ENCODE assay signal across 19 cellular contexts in the genomic region with DNA sequence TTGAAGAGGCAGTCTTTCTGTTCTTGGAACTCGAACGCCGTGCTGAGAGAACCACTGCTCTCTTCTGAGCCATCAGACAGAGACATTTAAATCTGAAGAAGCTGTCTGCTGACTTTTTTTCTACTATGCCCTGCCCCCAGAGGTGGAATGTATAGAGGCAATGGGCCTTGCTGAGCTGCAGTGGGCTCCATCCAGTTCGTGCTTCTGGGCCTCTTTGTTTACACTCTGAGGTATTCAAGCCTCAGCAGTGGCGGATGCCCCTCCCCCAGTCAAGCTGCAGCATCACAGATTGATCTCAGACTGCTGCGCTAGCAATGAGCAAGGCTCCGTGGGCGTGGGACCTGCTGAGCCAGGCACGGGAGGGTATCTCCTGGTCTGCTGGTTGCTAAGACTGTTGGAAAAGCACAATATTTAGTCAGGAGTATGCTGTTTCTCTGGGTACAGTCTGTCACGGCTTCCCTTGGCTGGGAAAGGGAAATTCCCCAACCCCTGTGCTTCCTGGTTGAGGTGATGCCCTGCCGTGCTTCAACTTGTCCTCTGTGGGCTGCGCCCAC.
DNase-seq lines count a peak whose midpoint lies in the region; ATAC-seq and TF ChIP-seq lines count a peak whose summit lies in the region.
"Had no signal": no experiment of that assay in that cellular context is flagged by ENCODE, and none has a peak within 500 bp of the region (broad histone marks: within the 10 kb centered on the region; RNA-seq: fewer than 3 reads in every experiment).

No MANE protein-coding gene starts in this region.

- no peak overlapping the region for H4K5ac ChIP-seq in H9 (ENCODE audit: insufficient read length, low read depth, low read length)

- H3K4me1 ChIP-seq in H9 (ENCODE audit: insufficient read depth, low read length) (no peaks in the 10 kb centered on the region), foreskin keratinocyte (peaks cover 10% of the 10 kb centered on the region), mesodermal cell (ENCODE audit: control insufficient read depth, insufficient read depth, low read length, poor library complexity, severe bottlenecking) (peaks cover 11% of the 10 kb centered on the region)
- H3K4me1 ChIP-seq: parathyroid adenoma, vagina had no signal

- POLR2A ChIA-PET in WTC11 (lab: Charles Lee), result no interaction called here

- H3K27ac ChIP-seq in H9 (ENCODE audit: insufficient read length, low read depth, low read length), result no peak overlapping the region
- no peak overlapping the region for H3K27ac ChIP-seq in foreskin keratinocyte
- peak overlapping the region; percentile 59 for H3K27ac ChIP-seq in mesodermal cell (ENCODE audit: low read depth, low read length, severe bottlenecking)
- H3K27ac ChIP-seq: parathyroid adenoma, vagina had no signal

- H4K91ac ChIP-seq in H9 (ENCODE audit: insufficient read length, low read depth, low read length), result no peak overlapping the region

- H2BK15ac ChIP-seq in H9 (ENCODE audit: low read depth, low read length), result no peak overlapping the region

- no peak overlapping the region for H2BK12ac ChIP-seq in H9 (ENCODE audit: insufficient read length, low read depth, low read length)

- no peak overlapping the region for H3K4me2 ChIP-seq in H9 (ENCODE audit: insufficient read depth, insufficient read length, low read length)

- no peaks in the 10 kb centered on the region for H4K20me1 ChIP-seq in H9 (ENCODE audit: control insufficient read depth, insufficient read depth, insufficient read length)

- H3K27me3 ChIP-seq in H9 (ENCODE audit: insufficient read depth, low read length) (no peaks in the 10 kb centered on the region), foreskin keratinocyte (no peaks in the 10 kb centered on the region)
- H3K27me3 ChIP-seq: vagina had no signal

- CTCF ChIA-PET in WTC11 (lab: Charles Lee), result interaction anchor here (0.6 to 1.4 kb wide), 5 partner anchors 23 to 246 kb away, joined by 3 to 6 read pairs (median 3); no protein-coding TSS in a partner anchor

- H3K18ac ChIP-seq in H9 (ENCODE audit: insufficient read length, low read depth, low read length), result no peak overlapping the region

- no peak overlapping the region for H2AK5ac ChIP-seq in H9 (ENCODE audit: insufficient read length, low read length)

- H2BK20ac ChIP-seq in H9 (ENCODE audit: low read depth, low read length, poor library complexity, severe bottlenecking), result no peak overlapping the region

- no peak overlapping the region for H3K4me3 Mint-ChIP-seq in H9
- H3K4me3 Mint-ChIP-seq in WTC11, result no peak overlapping the region
- H3K4me3 Mint-ChIP-seq: activated naive CD8-positive, alpha-beta T cell treated with anti-CD3 and anti-CD28 coated beads, Interleukin-2, amount 50 U/mL, for 24 hours; central memory CD8-positive, alpha-beta T cell; naive thymus-derived CD4-positive, alpha-beta T cell had no signal

- no peaks in the 10 kb centered on the region for H3K79me2 ChIP-seq in H9 (ENCODE audit: insufficient read depth, low read length)
- H3K79me2 ChIP-seq: parathyroid adenoma had no signal

- H3K36me3 Mint-ChIP-seq in H9 (ENCODE audit: insufficient read depth in 1 of 3, low read depth in 3 of 3) (0 out of 7 replicates have a peak, but pooled peaks cover 0 to 3% (median 0%) of the 10 kb centered on the region in 3 experiments), WTC11 (no peaks in the 10 kb centered on the region)

- H3K9ac ChIP-seq in H9 (ENCODE audit: extremely low read depth, insufficient read length, low read length), result no peak overlapping the region
- H3K9ac ChIP-seq: parathyroid adenoma had no signal

- peak; percentile 22; the same call in 1 of the 3 replicates for TF ChIP-seq CTCF in H9 (conservative IDR thresholded peaks at IDR 0.05)
- TF ChIP-seq CTCF in WTC11 (IDR thresholded peaks at IDR 0.05), result no peak
- no peak for TF ChIP-seq CTCF in foreskin keratinocyte (conservative IDR thresholded peaks at IDR 0.05)

- H2AFZ ChIP-seq in H9 (ENCODE audit: low read length), result no peak overlapping the region
- H2AFZ ChIP-seq: parathyroid adenoma had no signal

- no peak overlapping the region for H2BK5ac ChIP-seq in H9 (ENCODE audit: insufficient read length, low read length)

- H3K4ac ChIP-seq in H9 (ENCODE audit: low read depth, low read length), result no peak overlapping the region

- ATAC-seq in WTC11 (peak; percentile 84), foreskin keratinocyte (peak; percentile 100), HG02938 (IDR thresholded peaks at IDR 0.05; ENCODE audit: unreplicated experiment) (no peak)
- ATAC-seq: activated naive CD8-positive, alpha-beta T cell treated with anti-CD3 and anti-CD28 coated beads, Interleukin-2, amount 50 U/mL, for 24 hours; HCT116; naive thymus-derived CD4-positive, alpha-beta T cell had no signal

- no peak overlapping the region for H2BK120ac ChIP-seq in H9 (ENCODE audit: low read depth, low read length, poor library complexity, severe bottlenecking)

- WGBS in H9 (ENCODE audit: extremely low coverage, insufficient read length, low lambda C conversion rate), result no CpG with 5 or more reads among the region's 12 CpGs
- 48 to 66% methylated on average over 8 to 9 of the region's 12 CpGs for WGBS in mesodermal cell (ENCODE audit: insufficient coverage in 2 of 2), 2 experiments

- no peak overlapping the region for H3K4me3 ChIP-seq in mesodermal cell (ENCODE audit: extremely low read depth, insufficient read depth, low read length, poor library complexity, severe bottlenecking)
- H3K4me3 ChIP-seq: lung, vagina had no signal

- no peaks in the 10 kb centered on the region for H3K79me1 ChIP-seq in H9 (ENCODE audit: insufficient read depth, low read depth, low read length, poor library complexity, severe bottlenecking)

- no peak overlapping the region for H3K14ac ChIP-seq in H9 (ENCODE audit: insufficient read depth, low read length)

- H3K4me1 Mint-ChIP-seq in H9 (peaks cover 3 to 4% of the 10 kb centered on the region in 2 experiments; a peak in 2 of 4 replicates), WTC11 (peaks cover 9% of the 10 kb centered on the region)
- H3K4me1 Mint-ChIP-seq: activated naive CD8-positive, alpha-beta T cell treated with anti-CD3 and anti-CD28 coated beads, Interleukin-2, amount 50 U/mL, for 24 hours; central memory CD8-positive, alpha-beta T cell; naive thymus-derived CD4-positive, alpha-beta T cell had no signal

- H3K9me3 Mint-ChIP-seq in H9 (peaks cover 0 to 3% of the 10 kb centered on the region in 2 experiments; a peak in 3 of 5 replicates), WTC11 (peaks cover 9% of the 10 kb centered on the region; the same call in 1 of the 2 replicates)

- H3K56ac ChIP-seq in H9 (ENCODE audit: insufficient read length, low read depth, low read length), result no peak overlapping the region

- H3K23ac ChIP-seq in H9 (ENCODE audit: insufficient read length, low read depth, low read length), result no peak overlapping the region

- H3K9me3 ChIP-seq in H9 (ENCODE audit: control insufficient read depth, low read depth, low read length), result no peaks in the 10 kb centered on the region
- no peaks in the 10 kb centered on the region for H3K9me3 ChIP-seq in mesodermal cell (ENCODE audit: control insufficient read depth, low read length)
- H3K9me3 ChIP-seq: vagina had no signal

- H3K36me3 ChIP-seq in mesodermal cell (ENCODE audit: control insufficient read depth, insufficient read depth, low read length), result no peaks in the 10 kb centered on the region
- H3K36me3 ChIP-seq: vagina had no signal

- H3K27ac Mint-ChIP-seq in H9, result 0 out of 7 replicates have a peak overlapping the region, but pooled peaks of 1 of the 3 experiments have one; percentile 23
- H3K27ac Mint-ChIP-seq in WTC11, result no peak overlapping the region; the same call in 1 of the 2 replicates
- H3K27ac Mint-ChIP-seq: activated naive CD8-positive, alpha-beta T cell treated with anti-CD3 and anti-CD28 coated beads, Interleukin-2, amount 50 U/mL, for 24 hours; naive thymus-derived CD4-positive, alpha-beta T cell had no signal

- H3T11ph ChIP-seq in H9 (ENCODE audit: low read length), result no peak overlapping the region

- DNase-seq in H9, result peak; percentile 58
- DNase-seq in WTC11 (ENCODE audit: low spot score), result peak; percentile 27
- peak in 1 of 2 donors; percentile 73 for DNase-seq in foreskin keratinocyte
- no peak for DNase-seq in HT-29 (ENCODE audit: low spot score)
- no peak for DNase-seq in activated naive CD4-positive, alpha-beta T cell (lab: John Stamatoyannopoulos, UW)
- DNase-seq: activated CD4-positive, CD25-positive, alpha-beta regulatory T cell; activated naive CD8-positive, alpha-beta T cell treated with anti-CD3 and anti-CD28 coated beads, Interleukin-2, amount 50 U/mL, for 24 hours; effector memory CD4-positive, alpha-beta T cell; naive thymus-derived CD4-positive, alpha-beta T cell; NCI-H1930; stimulated activated CD4-positive, alpha-beta T cell treated with anti-CD3 and anti-CD28 coated beads, Interleukin-2, amount 100 ng/mL, for 48 hours; substantia nigra had no signal

- no peaks in the 10 kb centered on the region for H3K23me2 ChIP-seq in H9 (ENCODE audit: insufficient read length, low read depth, low read length, poor library complexity, severe bottlenecking)

- H3K27me3 Mint-ChIP-seq in H9 (ENCODE audit: low read depth) (no peaks in the 10 kb centered on the region), WTC11 (ENCODE audit: low read depth) (no peaks in the 10 kb centered on the region)
- H3K27me3 Mint-ChIP-seq: activated naive CD8-positive, alpha-beta T cell treated with anti-CD3 and anti-CD28 coated beads, Interleukin-2, amount 50 U/mL, for 24 hours; central memory CD8-positive, alpha-beta T cell; naive thymus-derived CD4-positive, alpha-beta T cell had no signal

- no peak overlapping the region for H4K8ac ChIP-seq in H9 (replicated peaks; ENCODE audit: insufficient read length, low read depth, low read length)

TF ChIP-seq in WTC11, 78 proteins besides CTCF, POLR2A, EP300 and RAD21 (continues in another document):
- TF ChIP-seq, protein P1, sequence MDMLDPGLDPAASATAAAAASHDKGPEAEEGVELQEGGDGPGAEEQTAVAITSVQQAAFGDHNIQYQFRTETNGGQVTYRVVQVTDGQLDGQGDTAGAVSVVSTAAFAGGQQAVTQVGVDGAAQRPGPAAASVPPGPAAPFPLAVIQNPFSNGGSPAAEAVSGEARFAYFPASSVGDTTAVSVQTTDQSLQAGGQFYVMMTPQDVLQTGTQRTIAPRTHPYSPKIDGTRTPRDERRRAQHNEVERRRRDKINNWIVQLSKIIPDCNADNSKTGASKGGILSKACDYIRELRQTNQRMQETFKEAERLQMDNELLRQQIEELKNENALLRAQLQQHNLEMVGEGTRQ (CRISPR knock-in tag; IDR thresholded peaks at IDR 0.05), result no peak
- TF ChIP-seq, protein P2, sequence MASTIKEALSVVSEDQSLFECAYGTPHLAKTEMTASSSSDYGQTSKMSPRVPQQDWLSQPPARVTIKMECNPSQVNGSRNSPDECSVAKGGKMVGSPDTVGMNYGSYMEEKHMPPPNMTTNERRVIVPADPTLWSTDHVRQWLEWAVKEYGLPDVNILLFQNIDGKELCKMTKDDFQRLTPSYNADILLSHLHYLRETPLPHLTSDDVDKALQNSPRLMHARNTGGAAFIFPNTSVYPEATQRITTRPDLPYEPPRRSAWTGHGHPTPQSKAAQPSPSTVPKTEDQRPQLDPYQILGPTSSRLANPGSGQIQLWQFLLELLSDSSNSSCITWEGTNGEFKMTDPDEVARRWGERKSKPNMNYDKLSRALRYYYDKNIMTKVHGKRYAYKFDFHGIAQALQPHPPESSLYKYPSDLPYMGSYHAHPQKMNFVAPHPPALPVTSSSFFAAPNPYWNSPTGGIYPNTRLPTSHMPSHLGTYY (CRISPR knock-in tag; IDR thresholded peaks at IDR 0.05), result no peak

Comparison
In these comparisons a context has a peak if more than half of its experiments do, and no peak if none do; other contexts are left out.
1. DNase-seq: peak in H9 (single experiment) and WTC11 (single experiment); none in HT-29 (single experiment) and activated naive CD4-positive, alpha-beta T cell (0 of 4).